In the genomic region with DNA sequence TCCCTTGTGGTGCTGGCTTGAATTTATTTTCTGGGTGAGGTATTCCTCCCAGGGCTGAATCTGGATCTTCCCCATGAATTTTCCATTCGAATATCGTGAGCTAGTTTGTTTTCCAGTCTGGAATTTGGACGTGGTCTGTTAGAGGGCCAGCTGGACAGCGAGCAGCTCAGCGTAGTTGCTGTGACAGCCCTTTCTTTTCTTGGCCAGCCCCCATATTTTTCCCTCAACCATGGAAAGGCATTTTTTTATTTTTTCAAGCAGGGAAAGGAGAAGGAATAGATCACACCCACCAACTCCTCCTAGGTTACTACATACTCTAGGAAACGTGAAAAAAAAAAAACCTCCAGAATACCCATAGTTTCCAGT, we compare ENCODE assay signal across 10 cellular contexts.
A peak's percentile ranks its signal among the peaks of the same experiment; 100 is the strongest.
DNase-seq lines count a peak whose midpoint lies in the region; ATAC-seq, FAIRE-seq and TF ChIP-seq lines count a peak whose summit lies in the region.
"Had no signal": no experiment of that assay in that cellular context is flagged by ENCODE, and none has a peak within 500 bp of the region (broad histone marks: within the 10 kb centered on the region; RNA-seq: fewer than 3 reads in every experiment).

No MANE protein-coding gene starts in this region.

- H3K9ac ChIP-seq in IMR-90 (ENCODE audit: low read depth, low read length) (peak overlapping the region; percentile 39; the same call in 1 of the 2 replicates), endothelial cell of umbilical vein (replicated peaks; ENCODE audit: extremely low read depth, insufficient read depth, low read length) (no peak overlapping the region)

- no peaks in the 10 kb centered on the region for H3K9me3 Mint-ChIP-seq in stimulated activated effector memory CD8-positive, alpha-beta T cell treated with anti-CD3 and anti-CD28 coated beads, Interleukin-12 subunit alpha, Interleukin-12 subunit beta, amount 100 ng/mL, for 72 hours
- H3K9me3 Mint-ChIP-seq: activated T-helper 1 cell treated with anti-CD3 and anti-CD28 coated beads, Interleukin-12 subunit alpha, Interleukin-12 subunit beta, Interleukin-2, Interleukin-4 antibody, amounts not matched to agents 30 ng/mL and 10 ng/mL and 1 ng/mL, durations not matched to agents 14 hours and 24 hours and 36 hours had no signal

- H3K9me1 ChIP-seq in IMR-90 (ENCODE audit: insufficient read depth, low read length) (peaks cover 12% of the 10 kb centered on the region), endothelial cell of umbilical vein (replicated peaks; ENCODE audit: control insufficient read depth, extremely low read depth, insufficient read depth, low read length) (no peaks in the 10 kb centered on the region)

- in situ Hi-C loops in IMR-90 (cut with MboI; ENCODE audit: low sequenced_read_pairs) = no loop called here

- H3K9me3 ChIP-seq in IMR-90 (ENCODE audit: control insufficient read depth, insufficient read depth, low read length) = no peaks in the 10 kb centered on the region
- H3K9me3 ChIP-seq in endothelial cell of umbilical vein (replicated peaks; ENCODE audit: control insufficient read depth, insufficient read depth, low read length) = no peaks in the 10 kb centered on the region
- no peaks in the 10 kb centered on the region for H3K9me3 ChIP-seq in MG63

- H4K5ac ChIP-seq in IMR-90 (ENCODE audit: low read depth, low read length) = peak overlapping the region; percentile 32; the same call in 1 of the 2 replicates

- H3K14ac ChIP-seq in IMR-90 (replicated peaks; ENCODE audit: low read depth, low read length) = peak overlapping the region; percentile 64; the same call in 1 of the 2 replicates

- no peak overlapping the region for H2AK9ac ChIP-seq in IMR-90 (replicated peaks; ENCODE audit: low read depth, low read length, poor library complexity)

- CTCF ChIA-PET in IMR-90 (lab: Yijun Ruan, JAX) (no interaction called here), endothelial cell of umbilical vein (lab: Charles Lee) (interaction anchor here (1.5 kb wide), 2 partner anchors 17 to 18 kb away, joined by 4 read pairs; no protein-coding TSS in a partner anchor)

- no peak for TF ChIP-seq RAD21 in IMR-90 (IDR thresholded peaks at IDR 0.05; ENCODE audit: low read length)

- peak overlapping the region; percentile 50 for H2BK5ac ChIP-seq in IMR-90 (ENCODE audit: low read depth, low read length, poor library complexity, severe bottlenecking)

- no peak for FAIRE-seq in endothelial cell of umbilical vein (lab: Jason Lieb, UNC)
- FAIRE-seq in GM12891 (lab: Jason Lieb, UNC) = no peak

- no peak overlapping the region for H2BK120ac ChIP-seq in IMR-90 (ENCODE audit: low read depth, low read length)

- H3K27ac ChIP-seq in IMR-90 (ENCODE audit: insufficient read depth, low read length) = peak overlapping the region; percentile 48
- no peak overlapping the region for H3K27ac ChIP-seq in endothelial cell of umbilical vein (ENCODE audit: insufficient read depth, low read depth, low read length)

- peak overlapping the region; percentile 50 for H2AK5ac ChIP-seq in IMR-90 (ENCODE audit: low read depth, low read length)

- peaks cover 6% of the 10 kb centered on the region; the same call in 1 of the 2 replicates for H3K36me3 ChIP-seq in IMR-90 (ENCODE audit: control insufficient read depth, insufficient read depth, low read length)
- peaks cover 2 to 6% of the 10 kb centered on the region in 2 experiments for H3K36me3 ChIP-seq in endothelial cell of umbilical vein (ENCODE audit: control insufficient read depth in 2 of 2, extremely low read depth in 1 of 2, insufficient read depth in 2 of 2, low read length in 2 of 2)
- H3K36me3 ChIP-seq in MG63 = peaks cover 9% of the 10 kb centered on the region

- peaks cover 11 to 52% of the 10 kb centered on the region in 2 experiments; a peak in 2 of 4 replicates for H3K79me1 ChIP-seq in IMR-90 (ENCODE audit: low read depth in 1 of 2, low read length in 2 of 2)

- ATAC-seq in IMR-90 (ENCODE audit: low read depth) = peak; percentile 40
- ATAC-seq in stimulated activated effector memory CD8-positive, alpha-beta T cell treated with anti-CD3 and anti-CD28 coated beads, Interleukin-12 subunit alpha, Interleukin-12 subunit beta, amount 100 ng/mL, for 72 hours = no peak

- no peaks in the 10 kb centered on the region for H3K27me3 ChIP-seq in IMR-90 (ENCODE audit: control insufficient read depth, insufficient read depth, low read length)
- H3K27me3 ChIP-seq in endothelial cell of umbilical vein (ENCODE audit: control insufficient read depth in 2 of 2, insufficient read depth in 2 of 2, low read length in 2 of 2) = no peaks in the 10 kb centered on the region
- H3K27me3 ChIP-seq in MG63 = no peaks in the 10 kb centered on the region

- BruUV-seq in IMR-90 (replicated peaks; lab: Mats Ljungman, UMichigan) (no TSS peak), endothelial cell of umbilical vein (replicated peaks; lab: Mats Ljungman, UMichigan) (no TSS peak)

- H2BK20ac ChIP-seq in IMR-90 (ENCODE audit: low read depth, low read length) = no peak overlapping the region

- TF ChIP-seq CTCF in IMR-90 (conservative IDR thresholded peaks at IDR 0.05; ENCODE audit: low read depth, low read length) = no peak
- TF ChIP-seq CTCF in endothelial cell of umbilical vein (IDR thresholded peaks at IDR 0.05; ENCODE audit: extremely low read depth in 1 of 2, insufficient read depth in 1 of 2, low read depth in 1 of 2, low read length in 2 of 2) = no peak

- peaks cover 16% of the 10 kb centered on the region for H3K4me1 ChIP-seq in IMR-90 (ENCODE audit: control insufficient read depth, insufficient read depth, low read length)
- no peaks in the 10 kb centered on the region for H3K4me1 ChIP-seq in endothelial cell of umbilical vein (ENCODE audit: control insufficient read depth, extremely low read depth, insufficient read depth, low read length)

- H4K91ac ChIP-seq in IMR-90 (ENCODE audit: insufficient read depth, low read depth, low read length) = no peak overlapping the region

- dilution Hi-C loops in IMR-90 (cut with HindIII; ENCODE audit: low sequenced_read_pairs, unreplicated experiment) (no loop called here), endothelial cell of umbilical vein (cut with MboI; ENCODE audit: extremely low pct_ligation_motif_present, low sequenced_read_pairs) (no loop called here)

- H2AFZ ChIP-seq in IMR-90 (replicated peaks; ENCODE audit: low read length, poor library complexity) (peak overlapping the region; percentile 62), endothelial cell of umbilical vein (ENCODE audit: low read depth, low read length) (no peak overlapping the region)

- peak overlapping the region; percentile 50; the same call in 1 of the 2 replicates for H3K4ac ChIP-seq in IMR-90 (ENCODE audit: low read depth, low read length)

- peak overlapping the region; percentile 25; the same call in 1 of the 2 replicates for H3K56ac ChIP-seq in IMR-90 (ENCODE audit: extremely low read depth, insufficient read depth, low read length)

- H4K20me1 ChIP-seq in IMR-90 (ENCODE audit: insufficient read depth, low read length) (no peaks in the 10 kb centered on the region), endothelial cell of umbilical vein (replicated peaks; ENCODE audit: control insufficient read depth, extremely low read depth, insufficient read depth, low read length) (no peaks in the 10 kb centered on the region)

- H3K18ac ChIP-seq in IMR-90 (ENCODE audit: low read depth, low read length) = peak overlapping the region; percentile 50; the same call in 1 of the 2 replicates

- intact Hi-C loops in IMR-90 (cut with micrococcal nuclease) = no loop called here
- intact Hi-C loops in endothelial cell of umbilical vein (cut with micrococcal nuclease) = no loop called here

- peak overlapping the region; percentile 73 for H3K23ac ChIP-seq in IMR-90 (ENCODE audit: low read depth, low read length)

- no peaks in the 10 kb centered on the region for H3K79me2 ChIP-seq in endothelial cell of umbilical vein (ENCODE audit: control insufficient read depth, insufficient read depth, low read length)

- H3K36me3 Mint-ChIP-seq in stimulated activated effector memory CD8-positive, alpha-beta T cell treated with anti-CD3 and anti-CD28 coated beads, Interleukin-12 subunit alpha, Interleukin-12 subunit beta, amount 100 ng/mL, for 72 hours = peaks cover 97% of the 10 kb centered on the region

- peak overlapping the region in 1 of 2 experiments; percentile 80; a peak in 2 of 4 replicates for H4K8ac ChIP-seq in IMR-90 (ENCODE audit: low read depth in 2 of 2, low read length in 2 of 2)

- peak overlapping the region; percentile 17 for H3K27ac Mint-ChIP-seq in stimulated activated effector memory CD8-positive, alpha-beta T cell treated with anti-CD3 and anti-CD28 coated beads, Interleukin-12 subunit alpha, Interleukin-12 subunit beta, amount 100 ng/mL, for 72 hours
- H3K27ac Mint-ChIP-seq: activated T-helper 1 cell treated with anti-CD3 and anti-CD28 coated beads, Interleukin-12 subunit alpha, Interleukin-12 subunit beta, Interleukin-2, Interleukin-4 antibody, amounts not matched to agents 30 ng/mL and 10 ng/mL and 1 ng/mL, durations not matched to agents 14 hours and 24 hours and 36 hours had no signal

- H2BK15ac ChIP-seq in IMR-90 (ENCODE audit: low read depth, low read length) = no peak overlapping the region

- WGBS in IMR-90 (ENCODE audit: extremely low coverage in 2 of 2, insufficient read length in 1 of 2), 2 experiments = no CpG with 5 or more reads among the region's 6 CpGs

- H3K4me3 ChIP-seq in IMR-90 (ENCODE audit: insufficient read depth, low read depth, low read length) (peak overlapping the region; percentile 14; the same call in 1 of the 2 replicates), endothelial cell of umbilical vein (replicated peaks in 1 of 3; ENCODE audit: insufficient read depth in 1 of 3, low read depth in 1 of 3, low read length in 3 of 3) (no peak overlapping the region), MG63 (no peak overlapping the region)

- no peak overlapping the region for H3K4me3 Mint-ChIP-seq in stimulated activated effector memory CD8-positive, alpha-beta T cell treated with anti-CD3 and anti-CD28 coated beads, Interleukin-12 subunit alpha, Interleukin-12 subunit beta, amount 100 ng/mL, for 72 hours
- H3K4me3 Mint-ChIP-seq: activated T-helper 1 cell treated with anti-CD3 and anti-CD28 coated beads, Interleukin-12 subunit alpha, Interleukin-12 subunit beta, Interleukin-2, Interleukin-4 antibody, amounts not matched to agents 30 ng/mL and 10 ng/mL and 1 ng/mL, durations not matched to agents 14 hours and 24 hours and 36 hours had no signal

- TF ChIP-seq POLR2A in IMR-90 (IDR thresholded peaks at IDR 0.05; ENCODE audit: low read depth, low read length) (no peak), endothelial cell of umbilical vein (IDR thresholded peaks at IDR 0.05; ENCODE audit: low read depth, low read length) (no peak), GM12891 (IDR thresholded peaks at IDR 0.05; ENCODE audit: low read depth, low read length) (no peak)

- POLR2A ChIA-PET in IMR-90 (lab: Charles Lee; ENCODE audit: unreplicated experiment) (interaction anchor here (0.6 kb wide), 1 partner anchor 19 kb away, joined by 11 read pairs; no protein-coding TSS in a partner anchor), endothelial cell of umbilical vein (lab: Charles Lee) (no interaction called here)

- H3K4me1 Mint-ChIP-seq in stimulated activated effector memory CD8-positive, alpha-beta T cell treated with anti-CD3 and anti-CD28 coated beads, Interleukin-12 subunit alpha, Interleukin-12 subunit beta, amount 100 ng/mL, for 72 hours = peaks cover 50% of the 10 kb centered on the region

- H3K4me2 ChIP-seq in IMR-90 (ENCODE audit: low read depth, low read length) (peak overlapping the region; percentile 83), endothelial cell of umbilical vein (ENCODE audit: insufficient read depth, low read length) (no peak overlapping the region)

- DNase-seq in IMR-90 (peak; percentile 55), endothelial cell of umbilical vein (ENCODE audit: low read depth, low spot score) (peak; percentile 30), lung microvascular endothelial cell (ENCODE audit: low read depth in 2 of 2) (peak; percentile 17 to 73), MG63 (no peak), NK-92 (lab: John Stamatoyannopoulos, UW; ENCODE audit: unreplicated experiment) (no peak), NCI-H446 treated with DMSO at 0.1 percent for 48 hours (lab: John Stamatoyannopoulos, UW) (no peak), GM12891 (ENCODE audit: insufficient read length, low spot score) (no peak)
- no peak for DNase-seq in stimulated activated effector memory CD8-positive, alpha-beta T cell treated with anti-CD3 and anti-CD28 coated beads, Interleukin-12 subunit alpha, Interleukin-12 subunit beta, amount 100 ng/mL, for 72 hours (ENCODE audit: low spot score in 2 of 2)
- DNase-seq: Calu3 had no signal

Comparison
In these comparisons a context has a peak if more than half of its experiments do, and no peak if none do; other contexts are left out.
1. DNase-seq: peak in IMR-90 (single experiment), endothelial cell of umbilical vein (single experiment) and lung microvascular endothelial cell (2 of 2); none in stimulated activated effector memory CD8-positive, alpha-beta T cell treated with anti-CD3 and anti-CD28 coated beads, Interleukin-12 subunit alpha, Interleukin-12 subunit beta, amount 100 ng/mL, for 72 hours (0 of 2), MG63 (single experiment), NK-92 (single experiment), NCI-H446 treated with DMSO at 0.1 percent for 48 hours (single experiment) and GM12891 (single experiment).